9 cellular contexts compared by ENCODE assay signal in genomic region chr14:71720978-71721624, GRCh38.
DNase-seq lines count a peak whose midpoint lies in the region; ATAC-seq and TF ChIP-seq lines count a peak whose summit lies in the region.
"Had no signal": no experiment of that assay in that cellular context is flagged by ENCODE, and none has a peak within 500 bp of the region (broad histone marks: within the 10 kb centered on the region; RNA-seq: fewer than 3 reads in every experiment).

No MANE protein-coding gene starts in this region.

- peaks cover 5% of the 10 kb centered on the region for H3K4me1 Mint-ChIP-seq in neural crest cell
- H3K4me1 Mint-ChIP-seq: activated naive CD4-positive, alpha-beta T cell treated with anti-CD3 and anti-CD28 coated beads, Interleukin-2, amount 50 U/mL, for 24 hours had no signal

- H3K4me3 ChIP-seq in Jurkat, Clone E6-1 (ENCODE audit: low read length), result no peak overlapping the region
- H3K4me3 ChIP-seq in esophagus squamous epithelium, result no peak overlapping the region

- intact Hi-C loops in esophagus squamous epithelium (cut with DNase I), result no loop called here

- no peak overlapping the region for H3K27ac ChIP-seq in esophagus squamous epithelium

- ATAC-seq in GM19351 (IDR thresholded peaks at IDR 0.05; ENCODE audit: unreplicated experiment), result no peak

- DNase-seq in NOMO-1 treated with DMSO at 0.1 percent for 48 hours (lab: John Stamatoyannopoulos, UW; ENCODE audit: unreplicated experiment) (peak; percentile 7), NOMO-1 treated with dmso at 0.1 percent for 144 hours (lab: John Stamatoyannopoulos, UW; ENCODE audit: unreplicated experiment) (no peak), SK-N-DZ (ENCODE audit: low spot score) (peak; percentile 22), esophagus squamous epithelium (lab: John Stamatoyannopoulos, UW) (no peak), neural crest cell (ENCODE audit: low read depth, low spot score) (peak; percentile 58), T1000 (lab: John Stamatoyannopoulos, UW) (no peak)
- peak; percentile 52 for DNase-seq in Jurkat, Clone E6-1 (ENCODE audit: low read depth, low spot score)

- H3K36me3 Mint-ChIP-seq in neural crest cell (ENCODE audit: low read depth), result peaks cover 14% of the 10 kb centered on the region

- H3K27me3 Mint-ChIP-seq in neural crest cell (ENCODE audit: low read depth), result no peaks in the 10 kb centered on the region
- H3K27me3 Mint-ChIP-seq: activated naive CD4-positive, alpha-beta T cell treated with anti-CD3 and anti-CD28 coated beads, Interleukin-2, amount 50 U/mL, for 24 hours had no signal

- peaks cover 2% of the 10 kb centered on the region for H3K9me3 Mint-ChIP-seq in neural crest cell
- H3K9me3 Mint-ChIP-seq: activated naive CD4-positive, alpha-beta T cell treated with anti-CD3 and anti-CD28 coated beads, Interleukin-2, amount 50 U/mL, for 24 hours had no signal

- H3K4me1 ChIP-seq in esophagus squamous epithelium, result peaks cover 0 to 12% (median 5%) of the 10 kb centered on the region in 3 donors

- no peak overlapping the region for H3K27ac Mint-ChIP-seq in neural crest cell (ENCODE audit: unreplicated experiment)
- H3K27ac Mint-ChIP-seq: activated naive CD4-positive, alpha-beta T cell treated with anti-CD3 and anti-CD28 coated beads, Interleukin-2, amount 50 U/mL, for 24 hours had no signal

- no peaks in the 10 kb centered on the region for H3K9me3 ChIP-seq in esophagus squamous epithelium

- TF ChIP-seq CTCF in esophagus squamous epithelium (IDR thresholded peaks at IDR 0.05) (peak in 4 of 6 experiments; percentile 36 to 73 (median 46)), neural crest cell (conservative IDR thresholded peaks at IDR 0.05) (peak; percentile 72)

- WGBS in esophagus squamous epithelium, 2 donors, result 60 to 68% methylated on average over 5 to 7 of the region's 9 CpGs

- no peak overlapping the region for H3K4me3 Mint-ChIP-seq in neural crest cell
- H3K4me3 Mint-ChIP-seq: activated naive CD4-positive, alpha-beta T cell treated with anti-CD3 and anti-CD28 coated beads, Interleukin-2, amount 50 U/mL, for 24 hours had no signal

- TF ChIP-seq POLR2A in esophagus squamous epithelium (IDR thresholded peaks at IDR 0.05), result no peak

- no peaks in the 10 kb centered on the region for H3K27me3 ChIP-seq in esophagus squamous epithelium

- H3K36me3 ChIP-seq in esophagus squamous epithelium, result peaks cover 0 to 50% (median 0%) of the 10 kb centered on the region in 3 donors

Comparison
In these comparisons a context has a peak if more than half of its experiments do, and no peak if none do; other contexts are left out.
1. DNase-seq: peak in NOMO-1 treated with DMSO at 0.1 percent for 48 hours (single experiment), Jurkat, Clone E6-1 (single experiment), SK-N-DZ (single experiment) and neural crest cell (single experiment); none in NOMO-1 treated with dmso at 0.1 percent for 144 hours (single experiment), esophagus squamous epithelium (single experiment) and T1000 (single experiment).